8 cellular contexts compared by ENCODE assay signal in the genomic region with DNA sequence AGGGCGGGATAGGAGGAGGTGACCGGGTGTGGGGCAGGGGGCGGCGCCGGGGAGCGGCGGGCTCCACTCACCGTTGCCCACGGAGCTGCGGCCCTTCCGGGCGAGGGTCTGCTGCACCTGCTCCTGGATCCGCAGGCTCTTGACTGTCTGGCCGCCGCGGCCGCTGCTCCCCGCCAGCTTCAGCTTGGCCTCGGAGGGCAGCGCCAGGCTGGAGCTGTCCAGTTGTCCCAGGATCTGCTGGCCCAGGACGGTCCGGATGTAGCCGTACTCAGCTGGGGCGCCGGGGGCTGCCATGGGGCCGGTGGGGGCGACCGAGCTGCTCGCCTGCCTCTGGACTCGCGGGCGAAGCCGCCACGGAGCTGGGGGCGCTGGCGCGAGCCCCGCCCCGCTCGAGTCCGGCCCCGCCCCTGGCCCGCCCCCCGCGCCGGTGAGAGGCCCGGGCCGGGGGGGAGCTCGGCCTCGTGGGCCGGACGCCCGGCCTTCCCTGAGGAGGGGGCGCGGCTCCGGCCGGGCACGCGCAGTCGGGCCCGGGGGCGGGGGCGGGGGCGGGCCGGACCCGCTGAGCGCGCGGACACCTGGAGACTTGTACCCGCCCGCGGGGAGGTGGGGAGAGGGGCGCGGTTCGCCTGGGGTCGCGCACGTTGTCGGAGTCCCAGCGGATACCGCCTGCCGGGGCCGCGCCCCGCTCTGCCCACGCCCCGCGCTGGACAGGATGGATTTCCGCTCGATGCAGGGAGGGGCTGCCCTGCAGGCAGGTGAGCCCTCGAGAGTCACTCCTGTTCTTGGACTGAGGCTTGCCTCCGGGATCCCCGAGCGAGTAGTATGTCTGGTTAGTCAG. TPM values are rescaled to one million over a fixed set of nuclear protein-coding genes. Genes with fewer than 3 reads are reported as not detected.
DNase-seq lines count a peak whose midpoint lies in the region; ATAC-seq and TF ChIP-seq lines count a peak whose summit lies in the region.

TSS of gene PKP2 (minus strand) at position 340 of the 838 bp plus-strand sequence. CDS start at position 294, 46 bp downstream.

- H3K9me3 ChIP-seq in WERI-Rb-1 (ENCODE audit: severe bottlenecking) = no peaks in the 10 kb centered on the region
- no peaks in the 10 kb centered on the region for H3K9me3 ChIP-seq in tibial nerve

- no peaks in the 10 kb centered on the region for H3K36me3 ChIP-seq in WERI-Rb-1
- no peaks in the 10 kb centered on the region for H3K36me3 ChIP-seq in tibial nerve

- H3K27ac ChIP-seq in WERI-Rb-1 (peak within 1 kb of the TSS; percentile 41), tibial nerve (peak within 1 kb of the TSS; percentile 61 to 92 (median 85))

- peaks cover 0 to 43% (median 13%) of the 10 kb centered on the region in 4 donors for H3K4me1 ChIP-seq in tibial nerve

- H3K4me3 ChIP-seq in WERI-Rb-1 (ENCODE audit: low read depth, low read length) (peak within 1 kb of the TSS; percentile 52), epithelial cell of esophagus (ENCODE audit: low read length) (peak within 1 kb of the TSS; percentile 63), tibial nerve (peak within 1 kb of the TSS; percentile 46 to 86 (median 68))

- no peak for TF ChIP-seq EP300 in tibial nerve (IDR thresholded peaks at IDR 0.05)

- TF ChIP-seq POLR2A in tibial nerve (IDR thresholded peaks at IDR 0.05) = no peak

- TF ChIP-seq CTCF in WERI-Rb-1 (IDR thresholded peaks at IDR 0.05; ENCODE audit: low read depth, low read length) (no peak), epithelial cell of esophagus (IDR thresholded peaks at IDR 0.05; ENCODE audit: insufficient read depth, low read depth, low read length, missing control alignments) (no peak), tibial nerve (IDR thresholded peaks at IDR 0.05) (no peak)

- H3K27me3 ChIP-seq in WERI-Rb-1 (ENCODE audit: insufficient read depth, low read depth, severe bottlenecking) = no peaks in the 10 kb centered on the region
- H3K27me3 ChIP-seq in tibial nerve = no peaks in the 10 kb centered on the region

- WGBS in tibial nerve, 2 donors = 0 to 1% methylated on average over 10 to 51 of the region's 94 CpGs

- ATAC-seq in GM21717 (IDR thresholded peaks at IDR 0.05; ENCODE audit: unreplicated experiment) = peak; percentile 71

- DNase-seq in DMS153 treated with DMSO at 0.1 percent for 48 hours (lab: John Stamatoyannopoulos, UW; ENCODE audit: unreplicated experiment) (peak; percentile 80), M059J (ENCODE audit: low read depth) (peak; percentile 62), WERI-Rb-1 (peak; percentile 84), epithelial cell of esophagus (ENCODE audit: low read depth) (peak; percentile 95), midbrain (lab: John Stamatoyannopoulos, UW) (peak; percentile 2), tibial nerve (ENCODE audit: low spot score in 2 of 2) (peak in 1 of 2 donors; percentile 21)
- DNase-seq in central memory CD4-positive, alpha-beta T cell = no peak

RNA-seq across cellular contexts. Expression of gene PKP2, which starts in this region (rescaled TPM):
- 6.2 and 8.0 TPM in 2 replicates for total RNA-seq in M059J (2014; rRNA removed; shearing (Covaris generic))
- total RNA-seq in tibial nerve = 10 to 100 TPM; 35.0 to 45.0 (median 42.5) TPM
